ENCODE assay signal across 8 cellular contexts in the genomic region with DNA sequence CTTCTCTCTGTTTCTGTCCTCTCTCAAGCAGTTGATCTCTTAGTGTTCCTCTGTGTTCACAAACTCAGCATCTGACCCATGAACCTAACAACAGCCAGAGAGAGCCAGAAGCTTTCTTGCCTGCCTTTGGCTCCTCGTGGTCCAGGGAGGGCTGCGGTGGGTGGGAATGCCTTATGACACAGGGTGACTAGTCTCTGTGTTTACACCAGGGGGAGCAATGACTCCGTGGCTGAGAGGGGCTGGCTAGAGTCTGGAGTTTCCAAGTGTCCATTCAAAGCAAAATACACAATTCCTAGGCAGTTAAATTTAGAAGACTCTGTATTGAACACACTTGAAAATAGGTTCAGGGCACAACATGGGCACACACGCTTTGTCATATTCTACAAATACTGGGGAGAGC.
DNase-seq lines count a peak whose midpoint lies in the region; ATAC-seq and TF ChIP-seq lines count a peak whose summit lies in the region.

No MANE protein-coding gene starts in this region.

- intact Hi-C loops in mammary epithelial cell (cut with micrococcal nuclease) = loop anchor here (1.0 to 10.0 kb wide), 2 partner anchors 131 to 258 kb away; no protein-coding TSS in a partner anchor
- intact Hi-C loops in upper lobe of right lung (cut with DNase I) = loop anchor here (10.0 kb wide), 1 partner anchor 131 kb away; no protein-coding TSS in a partner anchor

- H3K27ac ChIP-seq in C4-2B (no peak overlapping the region), mammary epithelial cell (ENCODE audit: insufficient read depth, low read depth, low read length) (no peak overlapping the region), upper lobe of right lung (no peak overlapping the region)

- ATAC-seq in GM19035 (IDR thresholded peaks at IDR 0.05; ENCODE audit: unreplicated experiment) (peak; percentile 62), upper lobe of right lung (peak; percentile 99), HG03378 (IDR thresholded peaks at IDR 0.05; ENCODE audit: unreplicated experiment) (no peak), GM18519 (IDR thresholded peaks at IDR 0.05; ENCODE audit: low FRiP score, unreplicated experiment) (no peak)

- peak; percentile 6 for DNase-seq in mammary epithelial cell
- peak; percentile 73 for DNase-seq in left kidney (ENCODE audit: low read depth, low spot score)
- DNase-seq in upper lobe of right lung = peak; percentile 66

- CTCF ChIA-PET in mammary epithelial cell (lab: Charles Lee; ENCODE audit: low non-redundant PET) = interaction anchor here (0.6 to 0.7 kb wide), 3 partner anchors 21 to 210 kb away, joined by 3 to 4 read pairs (median 3); no protein-coding TSS in a partner anchor

- 0% methylated on average over 3 of the region's 4 CpGs for WGBS in mammary epithelial cell (ENCODE audit: low coverage, missing lambda C conversion rate)

- H3K9me3 ChIP-seq in Loucy (ENCODE audit: insufficient read depth, low read depth, low read length) = no peaks in the 10 kb centered on the region
- no peaks in the 10 kb centered on the region for H3K9me3 ChIP-seq in mammary epithelial cell (replicated peaks; ENCODE audit: insufficient read depth, low read length)
- H3K9me3 ChIP-seq in upper lobe of right lung = no peaks in the 10 kb centered on the region

- H4K20me1 ChIP-seq in Loucy (ENCODE audit: insufficient read depth, low read length, poor library complexity, severe bottlenecking) = no peaks in the 10 kb centered on the region
- no peaks in the 10 kb centered on the region for H4K20me1 ChIP-seq in mammary epithelial cell (ENCODE audit: insufficient read depth, low read length)

- no peaks in the 10 kb centered on the region for H3F3A ChIP-seq in Loucy (ENCODE audit: low read depth)

- H3K4me2 ChIP-seq in Loucy (ENCODE audit: low read depth, low read length, poor library complexity, severe bottlenecking) (no peak overlapping the region), mammary epithelial cell (ENCODE audit: insufficient read depth, low read depth, low read length) (no peak overlapping the region)

- H3K27me3 ChIP-seq in Loucy (ENCODE audit: insufficient read depth, low read length, poor library complexity, severe bottlenecking) (no peaks in the 10 kb centered on the region), mammary epithelial cell (ENCODE audit: insufficient read depth, low read length) (peaks cover 2% of the 10 kb centered on the region), upper lobe of right lung (no peaks in the 10 kb centered on the region)

- H3K36me3 ChIP-seq in Loucy (ENCODE audit: insufficient read depth, low read length) (no peaks in the 10 kb centered on the region), mammary epithelial cell (ENCODE audit: insufficient read depth, low read length) (no peaks in the 10 kb centered on the region), upper lobe of right lung (no peaks in the 10 kb centered on the region)

- H2AFZ ChIP-seq in Loucy (ENCODE audit: low read length) = no peak overlapping the region
- no peak overlapping the region for H2AFZ ChIP-seq in mammary epithelial cell (ENCODE audit: low read depth, low read length)

- no TSS peak for BruUV-seq in mammary epithelial cell (replicated peaks; lab: Mats Ljungman, UMichigan)

- no peak overlapping the region for H3K4me3 ChIP-seq in Loucy (ENCODE audit: low read length, poor library complexity, severe bottlenecking)
- no peak overlapping the region for H3K4me3 ChIP-seq in mammary epithelial cell (replicated peaks in 1 of 3; ENCODE audit: insufficient read depth in 1 of 3, low read depth in 2 of 3, low read length in 3 of 3)
- H3K4me3 ChIP-seq in upper lobe of right lung = no peak overlapping the region

- peak; percentile 41 for TF ChIP-seq CTCF in C4-2B (conservative IDR thresholded peaks at IDR 0.05)
- peak; percentile 54 for TF ChIP-seq CTCF in Loucy (conservative IDR thresholded peaks at IDR 0.05; ENCODE audit: low read length)
- peak; percentile 33 to 59 for TF ChIP-seq CTCF in mammary epithelial cell (conservative IDR thresholded peaks at IDR 0.05 in 1 of 2, IDR thresholded peaks at IDR 0.05 in 1 of 2; ENCODE audit: extremely low read depth in 1 of 2, insufficient read depth in 1 of 2, low read depth in 1 of 2, low read length in 2 of 2)
- TF ChIP-seq CTCF in upper lobe of right lung (IDR thresholded peaks at IDR 0.05) = peak; percentile 70

- H3K9ac ChIP-seq in Loucy (ENCODE audit: low read depth, low read length, poor library complexity, severe bottlenecking) (no peak overlapping the region), mammary epithelial cell (ENCODE audit: insufficient read depth, low read length) (no peak overlapping the region)

- in situ Hi-C loops in mammary epithelial cell (cut with MboI; ENCODE audit: low sequenced_read_pairs in 2 of 2) = no loop called here

- no peaks in the 10 kb centered on the region for H3K79me2 ChIP-seq in Loucy (ENCODE audit: insufficient read depth, low read length)
- H3K79me2 ChIP-seq in mammary epithelial cell (ENCODE audit: insufficient read depth, low read length) = no peaks in the 10 kb centered on the region

- H3K9me2 ChIP-seq in Loucy (replicated peaks; ENCODE audit: low read depth, low read length) = no peaks in the 10 kb centered on the region

- dilution Hi-C loops in mammary epithelial cell (cut with HindIII; ENCODE audit: low sequenced_read_pairs) = no loop called here

- H3K4me1 ChIP-seq in Loucy (ENCODE audit: insufficient read depth, low read length, poor library complexity, severe bottlenecking) (no peaks in the 10 kb centered on the region), mammary epithelial cell (ENCODE audit: insufficient read depth, low read length) (no peaks in the 10 kb centered on the region), upper lobe of right lung (no peaks in the 10 kb centered on the region)

Comparison
In these comparisons a context has a peak if more than half of its experiments do, and no peak if none do; other contexts are left out.
1. ATAC-seq: peak in GM19035 (single experiment) and upper lobe of right lung (single experiment); none in HG03378 (single experiment) and GM18519 (single experiment).
2. DNase-seq: peak in every context shown above with its lines; median percentile 73 in left kidney; 66 in upper lobe of right lung; 6 in mammary epithelial cell.
3. Peak in every context shown above with its lines, with median percentiles within 50 percentile points of each other: CTCF ChIP-seq.